ENCODE assay signal across 16 cellular contexts in genomic region chrX:54352677-54353076, GRCh38. TPM values are rescaled to one million over a fixed set of nuclear protein-coding genes. Genes with fewer than 3 reads are reported as not detected.
DNase-seq lines count a peak whose midpoint lies in the region; ATAC-seq and TF ChIP-seq lines count a peak whose summit lies in the region.
"Had no signal": no experiment of that assay in that cellular context is flagged by ENCODE, and none has a peak within 500 bp of the region (broad histone marks: within the 10 kb centered on the region; RNA-seq: fewer than 3 reads in every experiment).

No MANE protein-coding gene starts in this region.

- no peaks in the 10 kb centered on the region for H3F3A ChIP-seq in SK-N-SH (replicated peaks; ENCODE audit: insufficient read depth)

- H3K4me1 Mint-ChIP-seq in neural crest cell, result peaks cover 23% of the 10 kb centered on the region

- CTCF ChIA-PET in SK-N-SH (lab: Yijun Ruan, JAX), result no interaction called here

- no peak overlapping the region for H3K9ac ChIP-seq in SK-N-SH
- H3K9ac ChIP-seq: BLaER1 treated with 17β-estradiol and CSF1 and Interleukin-3, amounts not matched to agents 10 nM and 100 nM had no signal

- H3K27ac ChIP-seq in SK-N-SH (ENCODE audit: low read depth in 2 of 2, low read length in 1 of 2), result no peak overlapping the region
- H3K27ac ChIP-seq: 22Rv1; BLaER1 treated with 17β-estradiol and CSF1 and Interleukin-3, amounts not matched to agents 10 nM and 100 nM; C4-2B had no signal

- H2AFZ ChIP-seq in SK-N-SH (ENCODE audit: low read depth), result no peak overlapping the region

- no peaks in the 10 kb centered on the region for H3K27me3 Mint-ChIP-seq in neural crest cell (ENCODE audit: low read depth)

- H4K20me1 ChIP-seq in SK-N-SH (ENCODE audit: insufficient read depth), result no peaks in the 10 kb centered on the region
- H4K20me1 ChIP-seq: BLaER1 treated with 17β-estradiol and CSF1 and Interleukin-3, amounts not matched to agents 10 nM and 100 nM had no signal

- H3K4me1 ChIP-seq in SK-N-SH (ENCODE audit: control insufficient read depth in 1 of 2, insufficient read depth in 2 of 2, low read depth in 1 of 2, low read length in 1 of 2), result no peaks in the 10 kb centered on the region
- H3K4me1 ChIP-seq: BLaER1 treated with 17β-estradiol and CSF1 and Interleukin-3, amounts not matched to agents 10 nM and 100 nM; Caco-2 had no signal

- H3K27me3 ChIP-seq in SK-N-SH (ENCODE audit: insufficient read depth), result no peaks in the 10 kb centered on the region

- WGBS in SK-N-SH (ENCODE audit: low lambda C conversion rate), result 57% methylated on average over 2 of the region's 2 CpGs

- POLR2A ChIA-PET in SK-N-SH (lab: Yijun Ruan, JAX), result no interaction called here

- DNase-seq in SK-N-SH (no peak), neural crest cell (ENCODE audit: low read depth, low spot score) (no peak), AML-193 (lab: John Stamatoyannopoulos, UW) (no peak), NCI-H1417 treated with DMSO at 0.1 percent for 48 hours (lab: John Stamatoyannopoulos, UW) (no peak)
- DNase-seq: ACHN; Caco-2; Calu3; CD4-positive, alpha-beta T cell; CD8-positive, alpha-beta T cell; DMS79 treated with DMSO at 0.1 percent for 48 hours; GF-D8 had no signal

- peaks cover 8% of the 10 kb centered on the region for H3K9me3 Mint-ChIP-seq in neural crest cell
- H3K9me3 Mint-ChIP-seq: CD4-positive, alpha-beta T cell; CD8-positive, alpha-beta T cell had no signal

- H3K4me3 ChIP-seq in SK-N-SH (ENCODE audit: low read depth in 2 of 2, low read length in 1 of 2), result no peak overlapping the region
- H3K4me3 ChIP-seq: BLaER1 treated with 17β-estradiol and CSF1 and Interleukin-3, amounts not matched to agents 10 nM and 100 nM had no signal

- H3K36me3 Mint-ChIP-seq in neural crest cell (ENCODE audit: low read depth), result peaks cover 16% of the 10 kb centered on the region
- H3K36me3 Mint-ChIP-seq: CD8-positive, alpha-beta T cell had no signal

- no peaks in the 10 kb centered on the region for H3K9me3 ChIP-seq in SK-N-SH
- H3K9me3 ChIP-seq: Caco-2 had no signal

- peak overlapping the region; percentile 54 for H3K4me3 Mint-ChIP-seq in neural crest cell
- H3K4me3 Mint-ChIP-seq: B cell; CD4-positive, alpha-beta T cell; CD8-positive, alpha-beta T cell had no signal

- H3K9me2 ChIP-seq in SK-N-SH, result no peaks in the 10 kb centered on the region

- H3K4me2 ChIP-seq in SK-N-SH, result no peak overlapping the region
- H3K4me2 ChIP-seq: BLaER1 treated with 17β-estradiol and CSF1 and Interleukin-3, amounts not matched to agents 10 nM and 100 nM had no signal

- peaks cover 14% of the 10 kb centered on the region; the same call in 1 of the 2 replicates for H3K79me2 ChIP-seq in SK-N-SH (ENCODE audit: insufficient read depth)

- H3K27ac Mint-ChIP-seq in neural crest cell (ENCODE audit: unreplicated experiment), result no peak overlapping the region
- H3K27ac Mint-ChIP-seq: B cell; CD4-positive, alpha-beta T cell; CD8-positive, alpha-beta T cell had no signal

- TF ChIP-seq RAD21 in SK-N-SH (IDR thresholded peaks at IDR 0.05; ENCODE audit: low read length), result no peak

- TF ChIP-seq CTCF in SK-N-SH (IDR thresholded peaks at IDR 0.05) (no peak), neural crest cell (conservative IDR thresholded peaks at IDR 0.05) (no peak)

- TF ChIP-seq EP300 in SK-N-SH (IDR thresholded peaks at IDR 0.05; ENCODE audit: borderline replicate concordance in 1 of 2, low read depth in 1 of 2, low read length in 1 of 2), result no peak

- H3K36me3 ChIP-seq in SK-N-SH (replicated peaks in 1 of 2; ENCODE audit: control insufficient read depth in 1 of 2, insufficient read depth in 2 of 2, low read length in 1 of 2), result no peaks in the 10 kb centered on the region
- H3K36me3 ChIP-seq: BLaER1 treated with 17β-estradiol and CSF1 and Interleukin-3, amounts not matched to agents 10 nM and 100 nM had no signal

- no peak for ATAC-seq in SK-N-SH treated with all-trans-retinoic acid at 6 μM for 48 hours
- ATAC-seq: CD8-positive, alpha-beta T cell had no signal

TF ChIP-seq in SK-N-SH treated with all-trans-retinoic acid at 6 μM for 48 hours, 23 proteins besides CTCF, POLR2A, EP300 and RAD21:
- TF ChIP-seq ESRRG (CRISPR knock-in tag; IDR thresholded peaks at IDR 0.05) (no peak), ZNF70 (CRISPR knock-in tag; IDR thresholded peaks at IDR 0.05) (no peak), ZNF8 (CRISPR knock-in tag; IDR thresholded peaks at IDR 0.05) (peak; percentile 97), ARNTL (CRISPR knock-in tag; IDR thresholded peaks at IDR 0.05; ENCODE audit: borderline replicate concordance, low read depth) (no peak), ZFP3 (CRISPR knock-in tag; IDR thresholded peaks at IDR 0.05) (no peak), ZFP30 (CRISPR knock-in tag; IDR thresholded peaks at IDR 0.05) (no peak)

TF ChIP-seq in SK-N-SH, 30 proteins besides CTCF, POLR2A, EP300 and RAD21:
- TF ChIP-seq USF2 (IDR thresholded peaks at IDR 0.05; ENCODE audit: borderline replicate concordance, low read depth, low read length) (no peak), NRF1 (IDR thresholded peaks at IDR 0.05; ENCODE audit: low read depth, low read length) (no peak), REST (IDR thresholded peaks at IDR 0.05; ENCODE audit: low read depth, low read length) (no peak), MEF2A (IDR thresholded peaks at IDR 0.05; ENCODE audit: borderline replicate concordance, low read depth) (no peak), JUND (IDR thresholded peaks at IDR 0.05) (no peak), USF1 (IDR thresholded peaks at IDR 0.05; ENCODE audit: borderline replicate concordance, low read depth) (no peak), FOXM1 (IDR thresholded peaks at IDR 0.05; ENCODE audit: low read depth) (no peak), FOXJ3 (CRISPR knock-in tag; IDR thresholded peaks at IDR 0.05) (no peak), GABPA (IDR thresholded peaks at IDR 0.05; ENCODE audit: low read depth) (no peak), MAX (IDR thresholded peaks at IDR 0.05; ENCODE audit: low read depth) (no peak), TAF1 (IDR thresholded peaks at IDR 0.05; ENCODE audit: borderline replicate concordance, low read depth, low read length) (no peak), YY1 (IDR thresholded peaks at IDR 0.05; ENCODE audit: low read depth) (no peak), IRF3 (IDR thresholded peaks at IDR 0.05; ENCODE audit: low read depth, low read length) (no peak)
TF ChIP-seq in SK-N-SH: peak in this region for 0.

RNA-seq across cellular contexts. Expression of gene WNK3, which starts 5.2 kb away (rescaled TPM):
- 0.54 and 0.73 TPM in 2 replicates for polyA plus RNA-seq in SK-N-SH (2012; rRNA removed)
- 0.66 and 0.71 TPM in 2 replicates for polyA plus RNA-seq in SK-N-SH (2012; cell fraction: cytosol; rRNA removed)
- 0.67 and 1.4 TPM in 2 replicates for polyA plus RNA-seq in SK-N-SH (2012; cell fraction: nucleus; rRNA removed)
- total RNA-seq in neural crest cell, result 29.3 and 30.7 TPM in 2 replicates
- total RNA-seq: Caco-2; Calu3; CD8-positive, alpha-beta T cell had no signal
